In the genomic region with DNA sequence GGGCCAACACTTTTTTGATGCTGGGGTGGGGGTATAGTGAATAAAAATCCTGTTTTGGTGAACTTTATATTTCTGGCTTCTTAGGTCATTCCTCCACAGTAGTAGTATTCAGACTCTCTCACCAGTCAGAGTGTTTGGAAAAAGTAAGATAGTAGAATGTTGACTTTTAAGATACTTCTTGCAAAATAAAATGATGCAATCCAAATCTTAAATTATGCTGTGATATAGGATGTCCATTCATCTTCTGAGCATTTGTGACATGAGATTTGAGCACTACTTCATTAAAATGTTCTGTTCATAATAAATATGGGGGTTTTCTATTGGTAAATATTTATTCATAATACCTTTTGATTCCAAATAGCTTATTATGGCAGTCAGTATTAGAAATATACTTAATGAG, we compare ENCODE assay signal across 25 cellular contexts.
"Had no signal": no experiment of that assay in that cellular context is flagged by ENCODE, and none has a peak within 500 bp of the region (broad histone marks: within the 10 kb centered on the region; RNA-seq: fewer than 3 reads in every experiment).

No MANE protein-coding gene starts in this region.

- H3K4me3 ChIP-seq: cardiac muscle cell, MG63, SJSA1 had no signal

- H3K27ac Mint-ChIP-seq: activated CD4-positive, alpha-beta memory T cell treated with anti-CD3 and anti-CD28 coated beads for 36 hours; activated CD4-positive, alpha-beta T cell treated with anti-CD3 and anti-CD28 coated beads, Interleukin-2, amount 10 ng/mL, durations not matched to agents 24 days and 14 days; activated naive CD4-positive, alpha-beta T cell treated with anti-CD3 and anti-CD28 coated beads for 36 hours; activated naive CD8-positive, alpha-beta T cell treated with anti-CD3 and anti-CD28 coated beads, Interleukin-2, amount 10 ng/mL, durations not matched to agents 7 days and 5 days; brain; T-helper 1 cell treated with Interleukin-12 subunit alpha and Interleukin-12 subunit beta and Interleukin-4 antibody, amounts not matched to agents 30 μg/mL and 1 μg/mL, for 36 hours had no signal

- DNase-seq: activated CD4-positive, alpha-beta memory T cell treated with anti-CD3 and anti-CD28 coated beads for 36 hours; activated CD4-positive, alpha-beta T cell treated with anti-CD3 and anti-CD28 coated beads for 1 hour; activated CD4-positive, alpha-beta T cell treated with anti-CD3 and anti-CD28 coated beads, Interleukin-2, amount 10 ng/mL, durations not matched to agents 24 days and 14 days; activated CD8-positive, alpha-beta memory T cell treated with anti-CD3 and anti-CD28 coated beads for 24 hours; activated effector memory CD4-positive, alpha-beta T cell treated with anti-CD3 and anti-CD28 coated beads, Interleukin-2, amount 50 U/mL, for 16 hours; activated naive CD4-positive, alpha-beta T cell treated with anti-CD3 and anti-CD28 coated beads for 36 hours; activated naive CD8-positive, alpha-beta T cell treated with anti-CD3 and anti-CD28 coated beads, Interleukin-2, amount 10 ng/mL, durations not matched to agents 7 days and 5 days; activated T-cell treated with anti-CD3 and anti-CD28 coated beads, Interleukin-2, amount 50 U/mL, for 4 hours; amygdala; MG63; NCI-H1105; NCI-H1436 treated with DMSO at 0.1 percent for 48 hours; NCI-H187; NCI-H2081; NCI-H446; NCI-H524; PC-3; SHP77; SW 1271 had no signal

- FAIRE-seq: astrocyte had no signal

- H3K4me3 Mint-ChIP-seq: activated CD4-positive, alpha-beta memory T cell treated with anti-CD3 and anti-CD28 coated beads for 36 hours; activated CD4-positive, alpha-beta T cell treated with anti-CD3 and anti-CD28 coated beads, Interleukin-2, amount 10 ng/mL, durations not matched to agents 24 days and 14 days; activated naive CD4-positive, alpha-beta T cell treated with anti-CD3 and anti-CD28 coated beads for 36 hours; activated naive CD8-positive, alpha-beta T cell treated with anti-CD3 and anti-CD28 coated beads, Interleukin-2, amount 10 ng/mL, durations not matched to agents 7 days and 5 days; activated T-cell treated with anti-CD3 and anti-CD28 coated beads, Interleukin-2, amount 50 U/mL, for 4 hours; brain; T-helper 1 cell treated with Interleukin-12 subunit alpha and Interleukin-12 subunit beta and Interleukin-4 antibody, amounts not matched to agents 30 μg/mL and 1 μg/mL, for 36 hours had no signal

- H3K27me3 ChIP-seq: cardiac muscle cell, MG63, SJSA1 had no signal

- H3K4me1 ChIP-seq: SJSA1 had no signal

- H3K36me3 ChIP-seq: MG63 had no signal

- H3K4me1 Mint-ChIP-seq: activated CD4-positive, alpha-beta T cell treated with anti-CD3 and anti-CD28 coated beads, Interleukin-2, amount 10 ng/mL, durations not matched to agents 24 days and 14 days had no signal

- ATAC-seq: PC-3, SK-N-SH treated with all-trans-retinoic acid at 6 μM for 48 hours had no signal

- H3K27me3 Mint-ChIP-seq: activated CD4-positive, alpha-beta memory T cell treated with anti-CD3 and anti-CD28 coated beads for 36 hours; activated CD4-positive, alpha-beta T cell treated with anti-CD3 and anti-CD28 coated beads, Interleukin-2, amount 10 ng/mL, durations not matched to agents 24 days and 14 days; activated naive CD8-positive, alpha-beta T cell treated with anti-CD3 and anti-CD28 coated beads, Interleukin-2, amount 10 ng/mL, durations not matched to agents 7 days and 5 days; brain had no signal

- H3K9me3 ChIP-seq: MG63, SJSA1 had no signal

- H3K27ac ChIP-seq: cardiac muscle cell, SJSA1 had no signal

- H3K9me3 Mint-ChIP-seq: activated CD4-positive, alpha-beta memory T cell treated with anti-CD3 and anti-CD28 coated beads for 36 hours; activated CD4-positive, alpha-beta T cell treated with anti-CD3 and anti-CD28 coated beads, Interleukin-2, amount 10 ng/mL, durations not matched to agents 24 days and 14 days; activated naive CD4-positive, alpha-beta T cell treated with anti-CD3 and anti-CD28 coated beads for 36 hours; activated naive CD8-positive, alpha-beta T cell treated with anti-CD3 and anti-CD28 coated beads, Interleukin-2, amount 10 ng/mL, durations not matched to agents 7 days and 5 days; activated T-cell treated with anti-CD3 and anti-CD28 coated beads, Interleukin-2, amount 50 U/mL, for 4 hours; brain; T-helper 1 cell treated with Interleukin-12 subunit alpha and Interleukin-12 subunit beta and Interleukin-4 antibody, amounts not matched to agents 30 μg/mL and 1 μg/mL, for 36 hours had no signal
